In genomic region chr4:48149971-48150370, GRCh38 we compare ENCODE assay signal across 33 cellular contexts.
"Had no signal": no experiment of that assay in that cellular context is flagged by ENCODE, and none has a peak within 500 bp of the region (broad histone marks: within the 10 kb centered on the region; RNA-seq: fewer than 3 reads in every experiment).

No MANE protein-coding gene starts in this region.

- H3K27ac ChIP-seq: adrenal gland, body of pancreas, breast epithelium, Peyer's patch had no signal

- ATAC-seq: activated T-cell treated with anti-CD3 and anti-CD28 coated beads, Interleukin-2, amount 50 U/mL, for 4 hours; body of pancreas; PC-3 had no signal

- H3K27me3 Mint-ChIP-seq: activated CD4-positive, alpha-beta memory T cell treated with anti-CD3 and anti-CD28 coated beads for 36 hours had no signal

- H3K36me3 ChIP-seq: breast epithelium, MG63 had no signal

- H3K4me3 Mint-ChIP-seq: activated CD4-positive, alpha-beta memory T cell treated with anti-CD3 and anti-CD28 coated beads for 36 hours; activated naive CD4-positive, alpha-beta T cell treated with anti-CD3 and anti-CD28 coated beads for 36 hours; activated T-cell treated with anti-CD3 and anti-CD28 coated beads, Interleukin-2, amount 50 U/mL, for 4 hours; activated T-helper 1 cell treated with anti-CD3 and anti-CD28 coated beads, Interleukin-12 subunit alpha, Interleukin-12 subunit beta, Interleukin-2, Interleukin-4 antibody, amounts not matched to agents 30 ng/mL and 10 ng/mL and 1 ng/mL, durations not matched to agents 14 hours and 24 hours and 36 hours; T-helper 2 cell treated with Interferon-gamma antibody and Interleukin-4, amounts not matched to agents 5 μg/mL and 100 μg/mL, for 36 hours had no signal

- H3K27ac Mint-ChIP-seq: activated CD4-positive, alpha-beta memory T cell treated with anti-CD3 and anti-CD28 coated beads for 36 hours; activated naive CD4-positive, alpha-beta T cell treated with anti-CD3 and anti-CD28 coated beads for 36 hours; activated naive CD4-positive, alpha-beta T cell treated with anti-CD3 and anti-CD28 coated beads, Interleukin-2, amount 50 U/mL, for 72 hours; activated T-helper 1 cell treated with anti-CD3 and anti-CD28 coated beads, Interleukin-12 subunit alpha, Interleukin-12 subunit beta, Interleukin-2, Interleukin-4 antibody, amounts not matched to agents 30 ng/mL and 10 ng/mL and 1 ng/mL, durations not matched to agents 14 hours and 24 hours and 36 hours; T-helper 2 cell treated with Interferon-gamma antibody and Interleukin-4, amounts not matched to agents 5 μg/mL and 100 μg/mL, for 36 hours had no signal

- H3K9me3 ChIP-seq: MG63 had no signal

- H3K27me3 ChIP-seq: adrenal gland, body of pancreas, breast epithelium, MG63, Peyer's patch had no signal

- H3K4me3 ChIP-seq: adrenal gland, body of pancreas, breast epithelium, MG63, Peyer's patch had no signal

- DNase-seq: activated CD4-positive, alpha-beta memory T cell treated with anti-CD3 and anti-CD28 coated beads for 36 hours; activated CD4-positive, alpha-beta T cell treated with anti-CD3 and anti-CD28 coated beads, Interleukin-2, amount 50 U/mL, for 1 hour; activated CD8-positive, alpha-beta memory T cell treated with anti-CD3 and anti-CD28 coated beads, Interleukin-2, amount 50 U/mL, for 4 hours; activated gamma-delta T cell treated with Interleukin-2 at 50 U/mL for 16 hours; activated naive CD4-positive, alpha-beta T cell treated with anti-CD3 and anti-CD28 coated beads for 36 hours; activated T-cell treated with anti-CD3 and anti-CD28 coated beads for 4 hours; activated T-cell treated with anti-CD3 and anti-CD28 coated beads, Interleukin-2, amount 50 U/mL, for 4 hours; adrenal gland; body of pancreas; Kasumi-1; MG63; MV-4-11; NCI-H1092; NCI-H1417; NCI-H146; NCI-H187; NCI-H2029 treated with DMSO at 0.1 percent for 48 hours; NCI-H2107; NCI-H2171; NCI-H510A; NCI-H526; NCI-H748 treated with DMSO at 0.1 percent for 48 hours; NK-92 treated with Interleukin-12 subunit alpha and Interleukin-12 subunit beta, amount 100 ng/mL, for 24 hours; PC-3; Peyer's patch; RPMI8226; SW 1271 had no signal

- FAIRE-seq: astrocyte, TTC549 had no signal

- H3K4me1 ChIP-seq: adrenal gland, body of pancreas, breast epithelium, Peyer's patch had no signal
